Comparison of ENCODE assay signal across 8 cellular contexts in genomic region chr9:36328798-36329411, GRCh38.
DNase-seq lines count a peak whose midpoint lies in the region; ATAC-seq and TF ChIP-seq lines count a peak whose summit lies in the region.

No MANE protein-coding gene starts in this region.

- DNase-seq in DMS 273 (lab: John Stamatoyannopoulos, UW; ENCODE audit: unreplicated experiment) (peak; percentile 81), HCT116 (ENCODE audit: low read depth, low spot score) (peak; percentile 63), NCI-H69 (lab: John Stamatoyannopoulos, UW) (peak; percentile 81), glomerular endothelial cell (ENCODE audit: extremely low read depth, low read depth, low spot score) (peak; percentile 69), psoas muscle (no peak), HK-2 (ENCODE audit: unreplicated experiment) (no peak)
- peak; percentile 28 for DNase-seq in activated T-helper 1 cell treated with anti-CD3 and anti-CD28 coated beads, Interleukin-12 subunit alpha, Interleukin-12 subunit beta, Interleukin-2, Interleukin-4 antibody, amounts not matched to agents 30 ng/mL and 10 ng/mL and 1 ng/mL, durations not matched to agents 14 hours and 24 hours and 36 hours (ENCODE audit: low spot score)

- H3K27ac Mint-ChIP-seq in activated T-helper 1 cell treated with anti-CD3 and anti-CD28 coated beads, Interleukin-12 subunit alpha, Interleukin-12 subunit beta, Interleukin-2, Interleukin-4 antibody, amounts not matched to agents 30 ng/mL and 10 ng/mL and 1 ng/mL, durations not matched to agents 14 hours and 24 hours and 36 hours, result no peak overlapping the region

- no peak overlapping the region for H3K4me3 Mint-ChIP-seq in activated T-helper 1 cell treated with anti-CD3 and anti-CD28 coated beads, Interleukin-12 subunit alpha, Interleukin-12 subunit beta, Interleukin-2, Interleukin-4 antibody, amounts not matched to agents 30 ng/mL and 10 ng/mL and 1 ng/mL, durations not matched to agents 14 hours and 24 hours and 36 hours

- H3K36me3 Mint-ChIP-seq in activated T-helper 1 cell treated with anti-CD3 and anti-CD28 coated beads, Interleukin-12 subunit alpha, Interleukin-12 subunit beta, Interleukin-2, Interleukin-4 antibody, amounts not matched to agents 30 ng/mL and 10 ng/mL and 1 ng/mL, durations not matched to agents 14 hours and 24 hours and 36 hours (ENCODE audit: low read depth), result peaks cover 1% of the 10 kb centered on the region

- intact Hi-C loops in HCT116 (cut with micrococcal nuclease) (loop anchor here (2.0 to 10.0 kb wide), 2 partner anchors 80 to 224 kb away; no protein-coding TSS in a partner anchor), psoas muscle (cut with DNase I) (loop anchor here (2.0 to 5.0 kb wide), 4 partner anchors 82 to 227 kb away; partner anchors contain the start of gene CLTA (in 2 of the 2))
- intact Hi-C loops in activated T-helper 1 cell treated with anti-CD3 and anti-CD28 coated beads, Interleukin-12 subunit alpha, Interleukin-12 subunit beta, Interleukin-2, Interleukin-4 antibody, amounts not matched to agents 30 ng/mL and 10 ng/mL and 1 ng/mL, durations not matched to agents 14 hours and 24 hours and 36 hours (cut with micrococcal nuclease), result loop anchor here (1.0 to 2.0 kb wide), 5 partner anchors 81 to 374 kb away; partner anchors contain the start of gene CLTA

- H2AFZ ChIP-seq in HCT116 (ENCODE audit: low read depth, low read length, poor library complexity, severe bottlenecking), result no peak overlapping the region

- WGBS in psoas muscle, 3 donors, result 26 to 35% (median 32%) methylated on average over 9 of the region's 9 CpGs

- H3K4me1 Mint-ChIP-seq in activated T-helper 1 cell treated with anti-CD3 and anti-CD28 coated beads, Interleukin-12 subunit alpha, Interleukin-12 subunit beta, Interleukin-2, Interleukin-4 antibody, amounts not matched to agents 30 ng/mL and 10 ng/mL and 1 ng/mL, durations not matched to agents 14 hours and 24 hours and 36 hours (ENCODE audit: low read depth), result no peaks in the 10 kb centered on the region

- no TSS peak for BruUV-seq in HCT116 (replicated peaks; lab: Mats Ljungman, UMichigan)

- no peaks in the 10 kb centered on the region for H3K9me3 Mint-ChIP-seq in activated T-helper 1 cell treated with anti-CD3 and anti-CD28 coated beads, Interleukin-12 subunit alpha, Interleukin-12 subunit beta, Interleukin-2, Interleukin-4 antibody, amounts not matched to agents 30 ng/mL and 10 ng/mL and 1 ng/mL, durations not matched to agents 14 hours and 24 hours and 36 hours

- H3K4me2 ChIP-seq in HCT116 (ENCODE audit: low read length), result no peak overlapping the region

- ATAC-seq in HCT116 (peak; percentile 86), psoas muscle (peak; percentile 57 to 81 (median 66)), HG03135 (IDR thresholded peaks at IDR 0.05; ENCODE audit: unreplicated experiment) (no peak)

- peak; percentile 87 for TF ChIP-seq RAD21 in HCT116 (IDR thresholded peaks at IDR 0.05; ENCODE audit: low read depth)

- H3K4me3 ChIP-seq in HCT116 (replicated peaks in 1 of 2; ENCODE audit: low read depth in 1 of 2, low read length in 2 of 2), result no peak overlapping the region
- H3K4me3 ChIP-seq in psoas muscle, result no peak overlapping the region

- H3K36me3 ChIP-seq in HCT116 (ENCODE audit: control insufficient read depth in 1 of 2, insufficient read depth in 2 of 2, low read length in 2 of 2) (no peaks in the 10 kb centered on the region), psoas muscle (ENCODE audit: insufficient read depth in 1 of 2, low read depth in 1 of 2) (peaks cover 0 to 4% of the 10 kb centered on the region in 2 donors)

- H3K27me3 ChIP-seq in HCT116 (ENCODE audit: insufficient read depth, low read length), result no peaks in the 10 kb centered on the region
- H3K27me3 ChIP-seq in psoas muscle (ENCODE audit: insufficient read depth in 3 of 3, low read length in 2 of 3), result no peaks in the 10 kb centered on the region

- H3K4me1 ChIP-seq in HCT116 (ENCODE audit: control insufficient read depth in 1 of 2, insufficient read depth in 2 of 2, low read length in 2 of 2) (no peaks in the 10 kb centered on the region; a peak in 1 of 4 replicates), psoas muscle (no peaks in the 10 kb centered on the region)

- H3K9me3 ChIP-seq in HCT116 (ENCODE audit: control insufficient read depth in 1 of 2, insufficient read depth in 1 of 2, low read depth in 1 of 2, low read length in 2 of 2), result no peaks in the 10 kb centered on the region
- H3K9me3 ChIP-seq in psoas muscle, result no peaks in the 10 kb centered on the region

- POLR2A ChIA-PET in HCT116 (lab: Charles Lee), result interaction anchor here (0.6 to 1.0 kb wide), 2 partner anchors 12 to 320 kb away, joined by 3 to 5 read pairs; no protein-coding TSS in a partner anchor

- H3K27me3 Mint-ChIP-seq in activated T-helper 1 cell treated with anti-CD3 and anti-CD28 coated beads, Interleukin-12 subunit alpha, Interleukin-12 subunit beta, Interleukin-2, Interleukin-4 antibody, amounts not matched to agents 30 ng/mL and 10 ng/mL and 1 ng/mL, durations not matched to agents 14 hours and 24 hours and 36 hours (ENCODE audit: insufficient read depth), result no peaks in the 10 kb centered on the region

- CTCF ChIA-PET in HCT116 (lab: Charles Lee), result interaction anchor here (0.6 to 3.2 kb wide), 18 partner anchors 9 to 400 kb away, joined by 3 to 22 read pairs (median 4); partner anchors contain the start of genes CLTA and GNE

- H3K9ac ChIP-seq in HCT116 (ENCODE audit: low read length), result no peak overlapping the region

- TF ChIP-seq CTCF in HCT116 (IDR thresholded peaks at IDR 0.05 in 2 of 3, conservative IDR thresholded peaks at IDR 0.05 in 1 of 3; ENCODE audit: borderline replicate concordance in 1 of 3, insufficient read depth in 1 of 3, low read depth in 2 of 3, low read length in 2 of 3), result peak; percentile 67 to 86 (median 84)
- TF ChIP-seq CTCF in psoas muscle (IDR thresholded peaks at IDR 0.05), result peak; percentile 76

- no peaks in the 10 kb centered on the region for H4K20me1 ChIP-seq in HCT116 (ENCODE audit: insufficient read depth)

- H3K9me2 ChIP-seq in HCT116 (ENCODE audit: insufficient read depth), result no peaks in the 10 kb centered on the region

- TF ChIP-seq POLR2A in HCT116 (IDR thresholded peaks at IDR 0.05; ENCODE audit: borderline replicate concordance, extremely low read depth, insufficient read depth, insufficient read length), result no peak

- H3K27ac ChIP-seq in HCT116 (ENCODE audit: low read depth, low read length) (no peak overlapping the region), psoas muscle (no peak overlapping the region)

- H3K79me2 ChIP-seq in HCT116 (ENCODE audit: insufficient read depth, low read length), result no peaks in the 10 kb centered on the region

- RAD21 ChIA-PET in HCT116 (lab: Charles Lee; ENCODE audit: low non-redundant PET in 1 of 2, low total read pairs in 2 of 2, uncharacterized antibody in 2 of 2, unreplicated experiment in 2 of 2), result interaction anchor here in 1 of 2 experiments (1.0 to 1.2 kb wide), 2 partner anchors 80 to 138 kb away, joined by 3 to 4 read pairs; partner anchors contain the start of gene CLTA

TF ChIP-seq in HCT116, 20 proteins besides CTCF, POLR2A, EP300 and RAD21:
- no peak for TF ChIP-seq EZH2 (IDR thresholded peaks at IDR 0.05)
- TF ChIP-seq TCF7L2 (IDR thresholded peaks at IDR 0.05; ENCODE audit: borderline replicate concordance, extremely low read depth, insufficient read depth, insufficient read length), result no peak
- no peak for TF ChIP-seq SIN3A (IDR thresholded peaks at IDR 0.05; ENCODE audit: low read depth)
- no peak for TF ChIP-seq EGR1 (IDR thresholded peaks at IDR 0.05; ENCODE audit: low read depth)
- TF ChIP-seq SRF (IDR thresholded peaks at IDR 0.05; ENCODE audit: low read depth), result no peak
- no peak for TF ChIP-seq POLR2AphosphoS5 (IDR thresholded peaks at IDR 0.05; ENCODE audit: low read depth, low read length)
- no peak for TF ChIP-seq SP1 (IDR thresholded peaks at IDR 0.05; ENCODE audit: low read depth)
- no peak for TF ChIP-seq JUND (IDR thresholded peaks at IDR 0.05)
- TF ChIP-seq CBX3 (IDR thresholded peaks at IDR 0.05; ENCODE audit: low read depth), result no peak
- no peak for TF ChIP-seq MAX (IDR thresholded peaks at IDR 0.05)
- no peak for TF ChIP-seq EZH2phosphoT487 (IDR thresholded peaks at IDR 0.05; ENCODE audit: borderline replicate concordance)
- TF ChIP-seq CEBPB (IDR thresholded peaks at IDR 0.05; ENCODE audit: low read depth), result no peak
TF ChIP-seq in HCT116: peak in this region for 0.

Comparison
In these comparisons a context has a peak if more than half of its experiments do, and no peak if none do; other contexts are left out.
1. DNase-seq: peak in DMS 273 (single experiment), HCT116 (single experiment), NCI-H69 (single experiment), activated T-helper 1 cell treated with anti-CD3 and anti-CD28 coated beads, Interleukin-12 subunit alpha, Interleukin-12 subunit beta, Interleukin-2, Interleukin-4 antibody, amounts not matched to agents 30 ng/mL and 10 ng/mL and 1 ng/mL, durations not matched to agents 14 hours and 24 hours and 36 hours (single experiment) and glomerular endothelial cell (single experiment); none in psoas muscle (0 of 2) and HK-2 (single experiment).